Comparison of ENCODE assay signal across 20 cellular contexts in the genomic region with DNA sequence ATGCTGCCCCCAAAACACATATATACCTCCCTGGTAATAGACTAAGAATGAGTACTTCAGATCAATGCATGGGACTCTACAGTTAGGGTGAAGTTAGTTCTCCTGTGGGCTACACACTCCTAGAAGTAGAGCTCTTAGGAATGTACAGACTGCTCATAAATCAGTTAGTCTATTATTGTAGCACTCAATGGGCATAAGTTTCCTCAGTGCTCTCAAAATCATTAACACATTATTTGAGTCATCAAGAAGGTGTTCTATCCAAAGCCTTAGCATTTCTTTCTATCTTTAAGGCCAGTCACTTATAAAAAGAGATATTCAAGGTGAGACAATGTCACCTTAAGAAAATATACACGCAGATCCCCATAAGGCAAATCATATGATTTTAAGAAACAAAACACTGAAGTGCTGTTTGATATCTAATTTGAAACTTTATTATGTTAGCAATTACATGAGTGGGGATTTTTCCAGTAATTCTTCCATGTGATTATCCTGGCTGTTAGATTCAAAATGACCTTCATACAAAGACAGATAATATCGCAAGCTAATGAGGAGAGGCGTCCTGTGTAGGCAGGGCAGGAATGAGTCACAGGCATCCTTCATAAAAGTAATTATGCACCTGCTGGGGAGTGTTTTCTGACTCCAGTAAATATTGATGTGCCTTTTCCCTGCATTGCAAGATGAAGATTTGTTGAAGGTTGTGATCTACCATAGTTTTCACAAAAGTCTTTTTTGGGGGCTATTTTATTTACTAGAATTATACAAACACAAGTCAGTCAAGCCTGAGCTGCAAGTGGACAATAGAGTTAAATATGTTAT.
DNase-seq lines count a peak whose midpoint lies in the region; ATAC-seq and TF ChIP-seq lines count a peak whose summit lies in the region.
"Had no signal": no experiment of that assay in that cellular context is flagged by ENCODE, and none has a peak within 500 bp of the region (broad histone marks: within the 10 kb centered on the region; RNA-seq: fewer than 3 reads in every experiment).

No MANE protein-coding gene starts in this region.

- peaks cover 34% of the 10 kb centered on the region for H3K4me1 Mint-ChIP-seq in Calu3 (ENCODE audit: low read depth, unreplicated experiment)
- H3K4me1 Mint-ChIP-seq in naive thymus-derived CD8-positive, alpha-beta T cell = peaks cover 0 to 1% (median 0%) of the 10 kb centered on the region in 4 donors
- H3K4me1 Mint-ChIP-seq: activated naive CD4-positive, alpha-beta T cell treated with anti-CD3 and anti-CD28 coated beads, Interleukin-2, amount 50 U/mL, for 24 hours; IgD-negative memory B cell; natural killer cell had no signal

- H3K27ac Mint-ChIP-seq in Calu3 (ENCODE audit: unreplicated experiment) = peak overlapping the region; percentile 24
- no peak overlapping the region for H3K27ac Mint-ChIP-seq in naive thymus-derived CD8-positive, alpha-beta T cell
- H3K27ac Mint-ChIP-seq: activated naive CD4-positive, alpha-beta T cell treated with anti-CD3 and anti-CD28 coated beads, Interleukin-2, amount 50 U/mL, for 24 hours; dendritic cell treated with granulocyte-macrophage colony-stimulating factor and Interleukin-4, amounts not matched to agents 40 ng/mL and 50 ng/mL, for 4 days; IgD-negative memory B cell; natural killer cell; progenitor cell of endocrine pancreas had no signal

- no peak overlapping the region for H3K4me3 ChIP-seq in breast epithelium
- H3K4me3 ChIP-seq: skin epidermis had no signal

- no peak for ATAC-seq in GM21528 (IDR thresholded peaks at IDR 0.05; ENCODE audit: low FRiP score, unreplicated experiment)
- ATAC-seq in naive thymus-derived CD8-positive, alpha-beta T cell = no peak
- ATAC-seq: natural killer cell had no signal

- H3K9me3 ChIP-seq in breast epithelium = no peaks in the 10 kb centered on the region

- H3K36me3 Mint-ChIP-seq in Calu3 (ENCODE audit: insufficient read depth, unreplicated experiment) = no peaks in the 10 kb centered on the region
- H3K36me3 Mint-ChIP-seq in naive thymus-derived CD8-positive, alpha-beta T cell = no peaks in the 10 kb centered on the region
- H3K36me3 Mint-ChIP-seq: activated naive CD4-positive, alpha-beta T cell treated with anti-CD3 and anti-CD28 coated beads, Interleukin-2, amount 50 U/mL, for 24 hours; IgD-negative memory B cell; natural killer cell had no signal

- no peak overlapping the region for H3K27ac ChIP-seq in breast epithelium
- H3K27ac ChIP-seq: skin epidermis had no signal

- H3K9me3 Mint-ChIP-seq in Calu3 (ENCODE audit: low read depth, unreplicated experiment) = peaks cover 11% of the 10 kb centered on the region
- H3K9me3 Mint-ChIP-seq in naive thymus-derived CD8-positive, alpha-beta T cell = peaks cover 0 to 10% (median 0%) of the 10 kb centered on the region in 9 donors
- H3K9me3 Mint-ChIP-seq: activated naive CD4-positive, alpha-beta T cell treated with anti-CD3 and anti-CD28 coated beads, Interleukin-2, amount 50 U/mL, for 24 hours; dendritic cell treated with granulocyte-macrophage colony-stimulating factor and Interleukin-4, amounts not matched to agents 40 ng/mL and 50 ng/mL, for 4 days; natural killer cell had no signal

- H3K27me3 Mint-ChIP-seq in Calu3 (ENCODE audit: unreplicated experiment) = no peaks in the 10 kb centered on the region
- peaks cover 12 to 21% (median 18%) of the 10 kb centered on the region in 5 donors for H3K27me3 Mint-ChIP-seq in naive thymus-derived CD8-positive, alpha-beta T cell

- no TSS peak for BruUV-seq in Calu3 (replicated peaks; lab: Mats Ljungman, UMichigan)

- no peak for TF ChIP-seq CTCF in Calu3 (IDR thresholded peaks at IDR 0.05; ENCODE audit: unreplicated experiment)
- TF ChIP-seq CTCF in breast epithelium (IDR thresholded peaks at IDR 0.05) = no peak

- no peak overlapping the region for H3K4me3 Mint-ChIP-seq in Calu3 (ENCODE audit: low read depth, unreplicated experiment)
- H3K4me3 Mint-ChIP-seq in naive thymus-derived CD8-positive, alpha-beta T cell = no peak overlapping the region
- H3K4me3 Mint-ChIP-seq: activated naive CD4-positive, alpha-beta T cell treated with anti-CD3 and anti-CD28 coated beads, Interleukin-2, amount 50 U/mL, for 24 hours; dendritic cell treated with granulocyte-macrophage colony-stimulating factor and Interleukin-4, amounts not matched to agents 40 ng/mL and 50 ng/mL, for 4 days; natural killer cell had no signal

- no peaks in the 10 kb centered on the region for H3K27me3 ChIP-seq in breast epithelium

- POLR2A ChIA-PET in naive thymus-derived CD8-positive, alpha-beta T cell (lab: Charles Lee) = no interaction called here

- TF ChIP-seq POLR2A in breast epithelium (IDR thresholded peaks at IDR 0.05) = no peak

- DNase-seq in Calu3 (no peak), NCI-H1105 treated with DMSO at 0.1 percent for 48 hours (lab: John Stamatoyannopoulos, UW) (peak; percentile 63), kidney glomerular epithelial cell (lab: John Stamatoyannopoulos, UW) (peak; percentile 15), breast epithelium (ENCODE audit: low spot score in 2 of 2) (no peak), RPMI8226 (no peak)
- DNase-seq in naive thymus-derived CD8-positive, alpha-beta T cell = no peak
- DNase-seq: activated CD4-positive, alpha-beta T cell treated with anti-CD3 and anti-CD28 coated beads, Interleukin-2, amount 50 U/mL, for 48 hours; activated T-cell treated with anti-CD3 and anti-CD28 coated beads, Interleukin-2, amount 50 U/mL, for 1 hour; Caco-2; erythroblast; mammary epithelial cell; natural killer cell; SW 1271 had no signal

- H3K36me3 ChIP-seq in breast epithelium = no peaks in the 10 kb centered on the region

- no peaks in the 10 kb centered on the region for H3K4me1 ChIP-seq in breast epithelium

- CTCF ChIA-PET in Calu3 (lab: Charles Lee) = interaction anchor here (0.5 to 0.7 kb wide), 4 partner anchors 14 to 316 kb away, joined by 3 to 6 read pairs (median 4); no protein-coding TSS in a partner anchor

- intact Hi-C loops in Calu3 (cut with micrococcal nuclease; ENCODE audit: unreplicated experiment) = no loop called here
- intact Hi-C loops in breast epithelium (cut with DNase I; ENCODE audit: low total_unique reads) = no loop called here

TF ChIP-seq in PFSK-1, 5 proteins besides CTCF, POLR2A, EP300 and RAD21:
- no peak for TF ChIP-seq POLR2AphosphoS5 (IDR thresholded peaks at IDR 0.05; ENCODE audit: low read depth, low read length)
- TF ChIP-seq SIN3A (IDR thresholded peaks at IDR 0.05; ENCODE audit: borderline replicate concordance, insufficient read depth, low read length) = 0 out of 2 replicates have a peak, but pooled peaks have one; percentile 38

Comparison
In these comparisons a context has a peak if more than half of its experiments do, and no peak if none do; other contexts are left out.
1. DNase-seq: peak in NCI-H1105 treated with DMSO at 0.1 percent for 48 hours (single experiment) and kidney glomerular epithelial cell (single experiment); none in Calu3 (single experiment), naive thymus-derived CD8-positive, alpha-beta T cell (0 of 10), breast epithelium (0 of 2) and RPMI8226 (single experiment).